Comparison of ENCODE assay signal across 16 cellular contexts in the genomic region with DNA sequence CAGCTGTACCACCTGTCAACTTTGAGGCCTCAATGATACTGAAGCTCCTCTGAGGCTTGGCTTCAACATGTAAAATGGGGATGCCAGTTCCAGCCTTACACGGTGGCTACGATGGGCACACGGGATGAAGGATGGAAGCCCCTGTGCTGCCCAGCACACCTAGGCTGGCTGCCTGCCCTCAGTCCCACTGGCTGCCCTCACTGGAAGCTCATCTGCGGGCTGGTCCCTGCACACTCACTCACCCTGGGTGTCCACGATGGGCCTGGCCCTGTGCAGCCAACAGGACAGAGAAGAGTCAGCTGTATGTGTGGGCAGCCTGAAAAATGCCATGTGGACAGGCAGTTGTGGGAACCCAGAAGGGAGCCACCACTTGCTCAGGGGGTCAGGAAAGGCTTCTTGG. TPM values are rescaled to one million over a fixed set of nuclear protein-coding genes. Genes with fewer than 3 reads are reported as not detected.
DNase-seq lines count a peak whose midpoint lies in the region; ATAC-seq, FAIRE-seq and TF ChIP-seq lines count a peak whose summit lies in the region.
"Had no signal": no experiment of that assay in that cellular context is flagged by ENCODE, and none has a peak within 500 bp of the region (broad histone marks: within the 10 kb centered on the region; RNA-seq: fewer than 3 reads in every experiment).

No MANE protein-coding gene starts in this region.

- no peak overlapping the region for H3K4ac ChIP-seq in mesenchymal stem cell (ENCODE audit: low read depth in 1 of 2, low read length in 2 of 2)

- no peak overlapping the region for H3K27ac ChIP-seq in mesenchymal stem cell (ENCODE audit: low read length, poor library complexity, severe bottlenecking)
- H3K27ac ChIP-seq: foreskin keratinocyte, suprapubic skin had no signal

- POLR2A ChIA-PET in WTC11 (lab: Charles Lee), result no interaction called here

- no peak overlapping the region for H3K9ac ChIP-seq in mesenchymal stem cell (ENCODE audit: low read length)

- H3K4me2 ChIP-seq in mesenchymal stem cell (ENCODE audit: low read length, poor library complexity, severe bottlenecking), result no peak overlapping the region

- H3K4me1 Mint-ChIP-seq in activated naive CD4-positive, alpha-beta T cell treated with anti-CD3 and anti-CD28 coated beads, Interleukin-2, amount 50 U/mL, for 24 hours, result peaks cover 45% of the 10 kb centered on the region
- H3K4me1 Mint-ChIP-seq in WTC11, result peaks cover 25% of the 10 kb centered on the region
- H3K4me1 Mint-ChIP-seq in type B pancreatic cell (ENCODE audit: unreplicated experiment), result peaks cover 18% of the 10 kb centered on the region

- H3K14ac ChIP-seq in mesenchymal stem cell (ENCODE audit: low read length in 2 of 2), result no peak overlapping the region

- peaks cover 36 to 51% of the 10 kb centered on the region in 2 experiments for H3K36me3 ChIP-seq in mesenchymal stem cell (ENCODE audit: control insufficient read depth in 1 of 2, insufficient read depth in 2 of 2, low read depth in 1 of 2, low read length in 2 of 2)

- no peak overlapping the region for H2AK5ac ChIP-seq in mesenchymal stem cell (ENCODE audit: low read length, severe bottlenecking)

- no peak overlapping the region for H3K18ac ChIP-seq in mesenchymal stem cell (ENCODE audit: low read depth in 1 of 2, low read length in 2 of 2)

- WGBS in mesenchymal stem cell, result 94% methylated on average over 5 of the region's 5 CpGs

- H2BK15ac ChIP-seq in mesenchymal stem cell (ENCODE audit: low read depth, poor library complexity, severe bottlenecking), result no peak overlapping the region

- peak overlapping the region; percentile 77 for H3K4me3 Mint-ChIP-seq in activated naive CD4-positive, alpha-beta T cell treated with anti-CD3 and anti-CD28 coated beads, Interleukin-2, amount 50 U/mL, for 24 hours
- H3K4me3 Mint-ChIP-seq in WTC11, result 0 out of 2 replicates have a peak overlapping the region, but pooled peaks have one; percentile 3
- peak overlapping the region; percentile 72 for H3K4me3 Mint-ChIP-seq in type B pancreatic cell

- no peak overlapping the region for H2BK120ac ChIP-seq in mesenchymal stem cell (ENCODE audit: low read depth, low read length)

- DNase-seq in activated naive CD4-positive, alpha-beta T cell treated with Interleukin-2 at 50 U/mL for 16 hours, result no peak
- DNase-seq in WTC11 (ENCODE audit: low spot score), result no peak
- no peak for DNase-seq in mesenchymal stem cell
- DNase-seq in type B pancreatic cell (ENCODE audit: extremely low spot score, unreplicated experiment), result no peak
- DNase-seq in COR-L47 (lab: John Stamatoyannopoulos, UW), result no peak
- no peak for DNase-seq in urothelium cell line (ENCODE audit: low spot score)
- no peak for DNase-seq in cerebellum (ENCODE audit: low spot score)
- DNase-seq: foreskin keratinocyte, left ventricle myocardium superior, NCI-H1436 treated with DMSO at 0.1 percent for 48 hours, NCI-H226, SIG-M5 had no signal

- no peak overlapping the region for H2BK5ac ChIP-seq in mesenchymal stem cell (ENCODE audit: low read depth, low read length, poor library complexity, severe bottlenecking)

- H3K4me1 ChIP-seq in mesenchymal stem cell (ENCODE audit: control insufficient read depth, insufficient read depth, low read depth, low read length), result peaks cover 46% of the 10 kb centered on the region
- H3K4me1 ChIP-seq: foreskin keratinocyte had no signal

- peak overlapping the region; percentile 65 for H4K91ac ChIP-seq in mesenchymal stem cell (ENCODE audit: low read length)

- no peaks in the 10 kb centered on the region for H3K9me3 ChIP-seq in mesenchymal stem cell (ENCODE audit: control insufficient read depth, low read length)
- H3K9me3 ChIP-seq: right atrium auricular region, suprapubic skin had no signal

- H3K4me3 ChIP-seq in mesenchymal stem cell (ENCODE audit: insufficient read depth in 1 of 2, low read depth in 1 of 2, low read length in 2 of 2), result no peak overlapping the region
- H3K4me3 ChIP-seq: right atrium auricular region had no signal

- peaks cover 28% of the 10 kb centered on the region for H3K79me1 ChIP-seq in mesenchymal stem cell (replicated peaks; ENCODE audit: low read length, poor library complexity, severe bottlenecking)

- CTCF ChIA-PET in WTC11 (lab: Charles Lee), result interaction anchor here (1.4 kb wide), 1 partner anchor 21 kb away, joined by 3 read pairs; no protein-coding TSS in a partner anchor

- no peak for FAIRE-seq in urothelium cell line (lab: Jason Lieb, UNC)

- no peaks in the 10 kb centered on the region for H3K27me3 Mint-ChIP-seq in activated naive CD4-positive, alpha-beta T cell treated with anti-CD3 and anti-CD28 coated beads, Interleukin-2, amount 50 U/mL, for 24 hours
- H3K27me3 Mint-ChIP-seq in WTC11 (ENCODE audit: low read depth) (peaks cover 22% of the 10 kb centered on the region), type B pancreatic cell (peaks cover 24% of the 10 kb centered on the region)

- no peaks in the 10 kb centered on the region for H3K36me3 Mint-ChIP-seq in activated naive CD4-positive, alpha-beta T cell treated with anti-CD3 and anti-CD28 coated beads, Interleukin-2, amount 50 U/mL, for 24 hours
- H3K36me3 Mint-ChIP-seq in WTC11 (no peaks in the 10 kb centered on the region), type B pancreatic cell (peaks cover 3% of the 10 kb centered on the region)

- H3K9me3 Mint-ChIP-seq in activated naive CD4-positive, alpha-beta T cell treated with anti-CD3 and anti-CD28 coated beads, Interleukin-2, amount 50 U/mL, for 24 hours, result no peaks in the 10 kb centered on the region
- H3K9me3 Mint-ChIP-seq in WTC11, result no peaks in the 10 kb centered on the region
- no peaks in the 10 kb centered on the region for H3K9me3 Mint-ChIP-seq in type B pancreatic cell

- ATAC-seq in WTC11, result no peak
- ATAC-seq: foreskin keratinocyte, left ventricle myocardium superior had no signal

- no peak overlapping the region for H2AFZ ChIP-seq in mesenchymal stem cell (ENCODE audit: low read depth, low read length)

- no peak for TF ChIP-seq CTCF in WTC11 (IDR thresholded peaks at IDR 0.05)
- TF ChIP-seq CTCF in type B pancreatic cell (conservative IDR thresholded peaks at IDR 0.05), result no peak

- H3K27ac Mint-ChIP-seq in activated naive CD4-positive, alpha-beta T cell treated with anti-CD3 and anti-CD28 coated beads, Interleukin-2, amount 50 U/mL, for 24 hours, result no peak overlapping the region
- H3K27ac Mint-ChIP-seq in WTC11, result no peak overlapping the region
- no peak overlapping the region for H3K27ac Mint-ChIP-seq in type B pancreatic cell

- H4K8ac ChIP-seq in mesenchymal stem cell (ENCODE audit: low read length), result peak overlapping the region; percentile 59

- peaks cover 11% of the 10 kb centered on the region in 2 experiments for H3K27me3 ChIP-seq in mesenchymal stem cell (ENCODE audit: control insufficient read depth in 1 of 2, insufficient read depth in 1 of 2, low read length in 2 of 2)
- H3K27me3 ChIP-seq: right atrium auricular region had no signal

- no peak overlapping the region for H3K23ac ChIP-seq in mesenchymal stem cell (ENCODE audit: low read length in 2 of 2)

- H2BK12ac ChIP-seq in mesenchymal stem cell (ENCODE audit: low read length in 2 of 2), result no peak overlapping the region

TF ChIP-seq in WTC11, 78 proteins besides CTCF, POLR2A, EP300 and RAD21 (continues in another document):
- TF ChIP-seq, protein P1, sequence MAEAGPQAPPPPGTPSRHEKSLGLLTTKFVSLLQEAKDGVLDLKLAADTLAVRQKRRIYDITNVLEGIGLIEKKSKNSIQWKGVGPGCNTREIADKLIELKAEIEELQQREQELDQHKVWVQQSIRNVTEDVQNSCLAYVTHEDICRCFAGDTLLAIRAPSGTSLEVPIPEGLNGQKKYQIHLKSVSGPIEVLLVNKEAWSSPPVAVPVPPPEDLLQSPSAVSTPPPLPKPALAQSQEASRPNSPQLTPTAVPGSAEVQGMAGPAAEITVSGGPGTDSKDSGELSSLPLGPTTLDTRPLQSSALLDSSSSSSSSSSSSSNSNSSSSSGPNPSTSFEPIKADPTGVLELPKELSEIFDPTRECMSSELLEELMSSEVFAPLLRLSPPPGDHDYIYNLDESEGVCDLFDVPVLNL (CRISPR knock-in tag; IDR thresholded peaks at IDR 0.05; ENCODE audit: borderline replicate concordance, low read depth), result no peak
- TF ChIP-seq SMAD3 (CRISPR knock-in tag; IDR thresholded peaks at IDR 0.05; ENCODE audit: borderline replicate concordance) (no peak), ZNF423 (CRISPR knock-in tag; IDR thresholded peaks at IDR 0.05) (no peak)
- TF ChIP-seq, protein P2, sequence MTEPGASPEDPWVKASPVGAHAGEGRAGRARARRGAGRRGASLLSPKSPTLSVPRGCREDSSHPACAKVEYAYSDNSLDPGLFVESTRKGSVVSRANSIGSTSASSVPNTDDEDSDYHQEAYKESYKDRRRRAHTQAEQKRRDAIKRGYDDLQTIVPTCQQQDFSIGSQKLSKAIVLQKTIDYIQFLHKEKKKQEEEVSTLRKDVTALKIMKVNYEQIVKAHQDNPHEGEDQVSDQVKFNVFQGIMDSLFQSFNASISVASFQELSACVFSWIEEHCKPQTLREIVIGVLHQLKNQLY (CRISPR knock-in tag; IDR thresholded peaks at IDR 0.05), result no peak

RNA-seq across cellular contexts. Expression of a gene that starts 2.2 kb away (rescaled TPM):
- total RNA-seq in WTC11 (2021) (86.0 to 86.9 TPM (median 86.4 TPM) in 3 replicates), type B pancreatic cell (ENCODE audit: low replicate concordance) (87.0 and 133 TPM in 2 replicates), cerebellum (28.1 TPM)
- 314 TPM for polyA plus RNA-seq in mesenchymal stem cell (2013, experiment 1 of 2)
- polyA plus RNA-seq in mesenchymal stem cell (2013, experiment 2 of 2), result 328 TPM

RNA-seq across cellular contexts. Expression of a gene that starts 5.0 kb away (rescaled TPM):
- total RNA-seq in WTC11 (2021) (2.2 to 2.3 TPM (median 2.3 TPM) in 3 replicates), type B pancreatic cell (ENCODE audit: low replicate concordance) (2.1 and 2.6 TPM in 2 replicates), cerebellum (6.4 TPM)
- 0.44 TPM for polyA plus RNA-seq in mesenchymal stem cell (2013, experiment 1 of 2)
- 0.38 TPM for polyA plus RNA-seq in mesenchymal stem cell (2013, experiment 2 of 2)
- total RNA-seq: Daoy, suprapubic skin had no signal

RNA-seq across cellular contexts. Expression of a gene that starts 8.7 kb away (rescaled TPM):
- total RNA-seq in WTC11 (2021), result 12.2 to 12.9 TPM (median 12.2 TPM) in 3 replicates
- polyA plus RNA-seq in mesenchymal stem cell (2013, experiment 1 of 2), result 0.77 TPM
- polyA plus RNA-seq in mesenchymal stem cell (2013, experiment 2 of 2), result 0.84 TPM
- total RNA-seq in type B pancreatic cell (ENCODE audit: low replicate concordance), result 21.3 and 23.2 TPM in 2 replicates
- 36.8 TPM for total RNA-seq in cerebellum
- total RNA-seq: left ventricle myocardium superior, right atrium auricular region had no signal

RNA-seq across cellular contexts. Expression of a gene that starts 18.3 kb away (rescaled TPM):
- total RNA-seq in WTC11 (2021) (125 to 134 TPM (median 130 TPM) in 3 replicates), type B pancreatic cell (ENCODE audit: low replicate concordance) (96.4 and 122 TPM in 2 replicates), cerebellum (25.9 TPM)
- polyA plus RNA-seq in mesenchymal stem cell (2013, experiment 1 of 2), result 157 TPM
- 154 TPM for polyA plus RNA-seq in mesenchymal stem cell (2013, experiment 2 of 2)

RNA-seq across cellular contexts. Expression of a gene that starts 29.2 kb away (rescaled TPM):
- total RNA-seq in WTC11 (2021), result 52.3 to 54.9 TPM (median 54.1 TPM) in 3 replicates
- 22.6 TPM for polyA plus RNA-seq in mesenchymal stem cell (2013, experiment 1 of 2)
- 23.2 TPM for polyA plus RNA-seq in mesenchymal stem cell (2013, experiment 2 of 2)
- 31.1 and 49.6 TPM in 2 replicates for total RNA-seq in type B pancreatic cell (ENCODE audit: low replicate concordance)
- total RNA-seq in cerebellum, result 25.0 TPM

Comparison
In these comparisons a context has a peak if more than half of its experiments do, and no peak if none do; other contexts are left out.
1. H3K4me3 Mint-ChIP-seq: peak in every context shown above with its lines; median percentile 77 in activated naive CD4-positive, alpha-beta T cell treated with anti-CD3 and anti-CD28 coated beads, Interleukin-2, amount 50 U/mL, for 24 hours; 72 in type B pancreatic cell; 3 in WTC11.